25 cellular contexts compared by ENCODE assay signal in the genomic region with DNA sequence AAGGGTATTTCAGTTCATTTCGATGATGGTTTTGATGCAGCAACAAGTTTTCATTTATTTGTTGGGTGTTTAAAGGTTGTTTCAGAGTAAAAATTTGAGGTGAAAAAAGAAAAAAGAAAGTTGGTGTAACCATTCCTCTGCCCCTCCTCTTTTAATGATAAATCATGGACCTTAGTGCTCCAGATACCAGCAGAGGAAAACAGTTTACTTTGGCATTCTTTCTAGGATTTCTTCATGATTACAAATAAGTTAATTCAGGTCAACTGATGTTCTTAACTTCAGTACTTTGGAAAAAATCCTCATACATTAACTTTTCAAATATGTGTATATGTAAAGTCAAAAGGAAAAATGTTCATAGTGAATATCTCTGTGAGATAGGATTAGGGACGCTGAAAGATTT. TPM values are rescaled to one million over a fixed set of nuclear protein-coding genes. Genes with fewer than 3 reads are reported as not detected.
DNase-seq lines count a peak whose midpoint lies in the region; ATAC-seq, FAIRE-seq and TF ChIP-seq lines count a peak whose summit lies in the region.
"Had no signal": no experiment of that assay in that cellular context is flagged by ENCODE, and none has a peak within 500 bp of the region (broad histone marks: within the 10 kb centered on the region; RNA-seq: fewer than 3 reads in every experiment).

No MANE protein-coding gene starts in this region.

- no peak for ATAC-seq in GM19035 (IDR thresholded peaks at IDR 0.05; ENCODE audit: unreplicated experiment)

- H2AFZ ChIP-seq in ACC112 (ENCODE audit: low read length, unreplicated experiment), result no peak overlapping the region
- H2AFZ ChIP-seq: GM23248 had no signal

- 39% methylated on average over 2 of the region's 2 CpGs for WGBS in liver

- no peak for DNase-seq in anterior cingulate cortex (lab: John Stamatoyannopoulos, UW)
- no peak for DNase-seq in activated CD8-positive, alpha-beta memory T cell treated with anti-CD3 and anti-CD28 coated beads, Interleukin-2, amount 50 U/mL, for 48 hours
- no peak for DNase-seq in AG20443 (ENCODE audit: low spot score)
- DNase-seq: 8988T; AML-193; BE2C; CD4-positive, alpha-beta T cell; CD8-positive, alpha-beta memory T cell; DMS153; DND-41; GM23248; H7; HCEC 1CT had no signal

- no peak for TF ChIP-seq CTCF in liver (IDR thresholded peaks at IDR 0.05; ENCODE audit: low read depth, low read length, missing input control)

- TF ChIP-seq RAD21 in liver (IDR thresholded peaks at IDR 0.05), result peak in 1 of 2 donors; percentile 41

- no peaks in the 10 kb centered on the region for H3K79me2 ChIP-seq in ACC112 (ENCODE audit: control insufficient read depth, insufficient read depth, low read length, unreplicated experiment)

- H3K27me3 ChIP-seq in ACC112 (ENCODE audit: insufficient read depth, low read length) (peaks cover 10% of the 10 kb centered on the region; the same call in 1 of the 2 replicates), liver (ENCODE audit: control insufficient read depth in 4 of 4, insufficient read depth in 4 of 4, low read length in 3 of 4) (no peaks in the 10 kb centered on the region)
- H3K27me3 ChIP-seq: BLaER1 treated with 17β-estradiol and CSF1 and Interleukin-3, amounts not matched to agents 10 nM and 100 nM had no signal

- peaks cover 0 to 2% (median 0%) of the 10 kb centered on the region in 4 donors for H3K9me3 ChIP-seq in liver (ENCODE audit: control insufficient read depth in 4 of 4, low read length in 3 of 4)
- H3K9me3 ChIP-seq: BE2C had no signal

- H3K4me1 ChIP-seq in ACC112 (ENCODE audit: control insufficient read depth, insufficient read depth, low read length, unreplicated experiment), result peaks cover 31% of the 10 kb centered on the region
- H3K4me1 ChIP-seq in liver (ENCODE audit: control insufficient read depth in 4 of 4, insufficient read depth in 4 of 4, low read length in 3 of 4), result peaks cover 3 to 35% (median 27%) of the 10 kb centered on the region in 4 donors
- H3K4me1 ChIP-seq: BE2C; BLaER1 treated with 17β-estradiol and CSF1 and Interleukin-3, amounts not matched to agents 10 nM and 100 nM had no signal

- H3K27ac ChIP-seq in ACC112 (ENCODE audit: low read depth, low read length) (no peak overlapping the region), liver (ENCODE audit: low read depth in 1 of 2, low read length in 2 of 2) (peak overlapping the region; percentile 93 to 95)
- H3K27ac ChIP-seq: BLaER1 treated with 17β-estradiol and CSF1 and Interleukin-3, amounts not matched to agents 10 nM and 100 nM; GM23248 had no signal

- H3K36me3 ChIP-seq in ACC112 (ENCODE audit: insufficient read depth, low read length) (no peaks in the 10 kb centered on the region), liver (ENCODE audit: control insufficient read depth in 4 of 4, insufficient read depth in 3 of 4, low read depth in 1 of 4, low read length in 3 of 4) (peaks cover 0 to 10% (median 4%) of the 10 kb centered on the region in 4 donors)
- H3K36me3 ChIP-seq: BE2C; BLaER1 treated with 17β-estradiol and CSF1 and Interleukin-3, amounts not matched to agents 10 nM and 100 nM had no signal

- H3K4me3 ChIP-seq in ACC112 (ENCODE audit: low read depth, low read length), result 0 out of 2 replicates have a peak overlapping the region, but pooled peaks have one; percentile 20
- H3K4me3 ChIP-seq in liver (ENCODE audit: low read depth in 1 of 3, low read length in 3 of 3), result peak overlapping the region in 2 of 3 donors; percentile 54 to 63
- H3K4me3 ChIP-seq: BLaER1 treated with 17β-estradiol and CSF1 and Interleukin-3, amounts not matched to agents 10 nM and 100 nM; GM23248 had no signal

- peak overlapping the region in 1 of 2 donors; percentile 82 for H3K9ac ChIP-seq in liver (ENCODE audit: low read depth in 1 of 2, low read length in 2 of 2)
- H3K9ac ChIP-seq: BLaER1 treated with 17β-estradiol and CSF1 and Interleukin-3, amounts not matched to agents 10 nM and 100 nM; GM23248 had no signal

- FAIRE-seq in islet of Langerhans (lab: Jason Lieb, UNC), result peak; percentile 47
- FAIRE-seq: G401.6, GM12892, GM19239, H1 had no signal

TF ChIP-seq in liver, 16 proteins besides CTCF, POLR2A, EP300 and RAD21:
- TF ChIP-seq, protein P1, sequence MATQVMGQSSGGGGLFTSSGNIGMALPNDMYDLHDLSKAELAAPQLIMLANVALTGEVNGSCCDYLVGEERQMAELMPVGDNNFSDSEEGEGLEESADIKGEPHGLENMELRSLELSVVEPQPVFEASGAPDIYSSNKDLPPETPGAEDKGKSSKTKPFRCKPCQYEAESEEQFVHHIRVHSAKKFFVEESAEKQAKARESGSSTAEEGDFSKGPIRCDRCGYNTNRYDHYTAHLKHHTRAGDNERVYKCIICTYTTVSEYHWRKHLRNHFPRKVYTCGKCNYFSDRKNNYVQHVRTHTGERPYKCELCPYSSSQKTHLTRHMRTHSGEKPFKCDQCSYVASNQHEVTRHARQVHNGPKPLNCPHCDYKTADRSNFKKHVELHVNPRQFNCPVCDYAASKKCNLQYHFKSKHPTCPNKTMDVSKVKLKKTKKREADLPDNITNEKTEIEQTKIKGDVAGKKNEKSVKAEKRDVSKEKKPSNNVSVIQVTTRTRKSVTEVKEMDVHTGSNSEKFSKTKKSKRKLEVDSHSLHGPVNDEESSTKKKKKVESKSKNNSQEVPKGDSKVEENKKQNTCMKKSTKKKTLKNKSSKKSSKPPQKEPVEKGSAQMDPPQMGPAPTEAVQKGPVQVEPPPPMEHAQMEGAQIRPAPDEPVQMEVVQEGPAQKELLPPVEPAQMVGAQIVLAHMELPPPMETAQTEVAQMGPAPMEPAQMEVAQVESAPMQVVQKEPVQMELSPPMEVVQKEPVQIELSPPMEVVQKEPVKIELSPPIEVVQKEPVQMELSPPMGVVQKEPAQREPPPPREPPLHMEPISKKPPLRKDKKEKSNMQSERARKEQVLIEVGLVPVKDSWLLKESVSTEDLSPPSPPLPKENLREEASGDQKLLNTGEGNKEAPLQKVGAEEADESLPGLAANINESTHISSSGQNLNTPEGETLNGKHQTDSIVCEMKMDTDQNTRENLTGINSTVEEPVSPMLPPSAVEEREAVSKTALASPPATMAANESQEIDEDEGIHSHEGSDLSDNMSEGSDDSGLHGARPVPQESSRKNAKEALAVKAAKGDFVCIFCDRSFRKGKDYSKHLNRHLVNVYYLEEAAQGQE (IDR thresholded peaks at IDR 0.05), result no peak
- peak; percentile 59 for TF ChIP-seq SP1 (IDR thresholded peaks at IDR 0.05)
- TF ChIP-seq EGR1 (IDR thresholded peaks at IDR 0.05; ENCODE audit: low read depth in 2 of 2), result no peak
- TF ChIP-seq, protein P2, sequence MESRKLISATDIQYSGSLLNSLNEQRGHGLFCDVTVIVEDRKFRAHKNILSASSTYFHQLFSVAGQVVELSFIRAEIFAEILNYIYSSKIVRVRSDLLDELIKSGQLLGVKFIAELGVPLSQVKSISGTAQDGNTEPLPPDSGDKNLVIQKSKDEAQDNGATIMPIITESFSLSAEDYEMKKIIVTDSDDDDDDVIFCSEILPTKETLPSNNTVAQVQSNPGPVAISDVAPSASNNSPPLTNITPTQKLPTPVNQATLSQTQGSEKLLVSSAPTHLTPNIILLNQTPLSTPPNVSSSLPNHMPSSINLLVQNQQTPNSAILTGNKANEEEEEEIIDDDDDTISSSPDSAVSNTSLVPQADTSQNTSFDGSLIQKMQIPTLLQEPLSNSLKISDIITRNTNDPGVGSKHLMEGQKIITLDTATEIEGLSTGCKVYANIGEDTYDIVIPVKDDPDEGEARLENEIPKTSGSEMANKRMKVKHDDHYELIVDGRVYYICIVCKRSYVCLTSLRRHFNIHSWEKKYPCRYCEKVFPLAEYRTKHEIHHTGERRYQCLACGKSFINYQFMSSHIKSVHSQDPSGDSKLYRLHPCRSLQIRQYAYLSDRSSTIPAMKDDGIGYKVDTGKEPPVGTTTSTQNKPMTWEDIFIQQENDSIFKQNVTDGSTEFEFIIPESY (IDR thresholded peaks at IDR 0.05), result peak; percentile 35
- no peak for TF ChIP-seq NR2F2 (IDR thresholded peaks at IDR 0.05)
- TF ChIP-seq, protein P3, sequence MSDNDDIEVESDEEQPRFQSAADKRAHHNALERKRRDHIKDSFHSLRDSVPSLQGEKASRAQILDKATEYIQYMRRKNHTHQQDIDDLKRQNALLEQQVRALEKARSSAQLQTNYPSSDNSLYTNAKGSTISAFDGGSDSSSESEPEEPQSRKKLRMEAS (IDR thresholded peaks at IDR 0.05), result peak; percentile 22
- TF ChIP-seq, protein P4, sequence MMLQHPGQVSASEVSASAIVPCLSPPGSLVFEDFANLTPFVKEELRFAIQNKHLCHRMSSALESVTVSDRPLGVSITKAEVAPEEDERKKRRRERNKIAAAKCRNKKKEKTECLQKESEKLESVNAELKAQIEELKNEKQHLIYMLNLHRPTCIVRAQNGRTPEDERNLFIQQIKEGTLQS (IDR thresholded peaks at IDR 0.05), result no peak
- no peak for TF ChIP-seq TAF1 (conservative IDR thresholded peaks at IDR 0.05)
- peak; percentile 72 to 76 for TF ChIP-seq HNF4A (conservative IDR thresholded peaks at IDR 0.05)
- TF ChIP-seq JUND (IDR thresholded peaks at IDR 0.05), result peak; percentile 29 to 41
- TF ChIP-seq HNF4G (IDR thresholded peaks at IDR 0.05), result no peak
- peak; percentile 68 for TF ChIP-seq FOXA1 (IDR thresholded peaks at IDR 0.05)
- no peak for TF ChIP-seq YY1 (IDR thresholded peaks at IDR 0.05)
- TF ChIP-seq FOXA2 (IDR thresholded peaks at IDR 0.05), result peak; percentile 62
- peak; percentile 84 to 90 for TF ChIP-seq RXRA (IDR thresholded peaks at IDR 0.05)

RNA-seq across cellular contexts. Expression of a gene that starts 2.0 kb away (rescaled TPM):
- total RNA-seq in liver, result 1,000 to 10,000 TPM; 1,174 to 2,873 TPM
- over 10,000 TPM in 1 of 2 donors, 1,000 to 10,000 TPM in 1; 5,034 to 10,329 TPM for polyA plus RNA-seq in liver
- total RNA-seq: A673; CD4-positive, alpha-beta T cell; CD8-positive, alpha-beta memory T cell; GM23248 had no signal
- polyA plus RNA-seq: AG04450; CD8-positive, alpha-beta memory T cell had no signal

RNA-seq across cellular contexts. Expression of a gene that starts 9.3 kb away (rescaled TPM):
- not detected for total RNA-seq in liver
- not detected for polyA plus RNA-seq in liver
- total RNA-seq: A673; CD4-positive, alpha-beta T cell; CD8-positive, alpha-beta memory T cell; GM23248; H1; H7 had no signal
- polyA plus RNA-seq: AG04450; CD14-positive monocyte; CD8-positive, alpha-beta memory T cell; GM23248; H1 had no signal

RNA-seq across cellular contexts. Expression of a gene that starts 36.6 kb away (rescaled TPM):
- total RNA-seq in liver, result under 1 TPM; 0.14 to 0.17 TPM
- under 1 TPM; 0.21 to 0.28 TPM for polyA plus RNA-seq in liver
- total RNA-seq: A673; CD4-positive, alpha-beta T cell; CD8-positive, alpha-beta memory T cell; GM23248; H1; H7 had no signal
- polyA plus RNA-seq: AG04450; CD8-positive, alpha-beta memory T cell; GM23248; H1 had no signal
